Comparison of ENCODE assay signal across 16 cellular contexts in the genomic region with DNA sequence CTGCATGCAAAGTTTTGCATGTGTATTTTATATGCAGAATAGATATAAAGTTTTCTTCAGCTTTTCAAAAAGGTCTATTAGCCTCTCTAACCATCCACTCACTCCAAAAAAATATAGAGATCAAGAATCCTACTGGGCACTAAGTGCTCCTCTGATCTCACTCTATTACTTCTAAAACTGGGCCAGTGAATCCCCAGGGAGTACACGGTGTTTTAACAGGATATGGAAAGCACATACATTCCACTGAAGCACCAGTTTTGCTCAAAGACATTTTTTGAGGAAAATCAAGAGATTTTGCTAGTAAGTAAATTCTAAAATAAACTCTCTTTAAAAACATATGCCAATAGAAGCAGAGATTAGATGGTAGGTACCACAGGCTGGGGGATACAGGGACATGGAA.
DNase-seq lines count a peak whose midpoint lies in the region; ATAC-seq and TF ChIP-seq lines count a peak whose summit lies in the region.
"Had no signal": no experiment of that assay in that cellular context is flagged by ENCODE, and none has a peak within 500 bp of the region (broad histone marks: within the 10 kb centered on the region; RNA-seq: fewer than 3 reads in every experiment).

No MANE protein-coding gene starts in this region.

- no peak overlapping the region for H3K4me3 ChIP-seq in AG10803 (ENCODE audit: low read length)
- no peak overlapping the region for H3K4me3 ChIP-seq in cardiac fibroblast (replicated peaks in 1 of 2; ENCODE audit: low read depth in 2 of 2, low read length in 2 of 2)
- H3K4me3 ChIP-seq in fibroblast of pulmonary artery (replicated peaks; ENCODE audit: low read depth, low read length), result no peak overlapping the region

- ATAC-seq in GM21526 (IDR thresholded peaks at IDR 0.05; ENCODE audit: low FRiP score, unreplicated experiment), result no peak

- DNase-seq in AG10803 (ENCODE audit: low read depth) (peak; percentile 5), cardiac fibroblast (ENCODE audit: low read depth in 2 of 2) (peak; percentile 34 to 71), fibroblast of pulmonary artery (ENCODE audit: low read depth) (peak; percentile 18), smooth muscle cell of the brain vasculature (ENCODE audit: low read depth, low spot score) (peak; percentile 21), NCI-H2029 treated with DMSO at 0.1 percent for 48 hours (lab: John Stamatoyannopoulos, UW) (no peak)
- DNase-seq in effector CD8-positive, alpha-beta T cell (lab: John Stamatoyannopoulos, UW), result no peak
- DNase-seq: 8988T; ACHN; CD4-positive, alpha-beta memory T cell; COR-L47; DMS153; DMS79 treated with DMSO at 0.1 percent for 48 hours; EL; GOT3; H9 had no signal

- TF ChIP-seq CTCF in AG10803 (conservative IDR thresholded peaks at IDR 0.05; ENCODE audit: low read length) (no peak), cardiac fibroblast (IDR thresholded peaks at IDR 0.05; ENCODE audit: low read depth, low read length) (no peak), fibroblast of pulmonary artery (IDR thresholded peaks at IDR 0.05; ENCODE audit: low read length, missing control alignments) (no peak)

Comparison
In these comparisons a context has a peak if more than half of its experiments do, and no peak if none do; other contexts are left out.
1. DNase-seq: peak in AG10803 (single experiment), cardiac fibroblast (2 of 2), fibroblast of pulmonary artery (single experiment) and smooth muscle cell of the brain vasculature (single experiment); none in NCI-H2029 treated with DMSO at 0.1 percent for 48 hours (single experiment) and effector CD8-positive, alpha-beta T cell (single experiment).